In the genomic region with DNA sequence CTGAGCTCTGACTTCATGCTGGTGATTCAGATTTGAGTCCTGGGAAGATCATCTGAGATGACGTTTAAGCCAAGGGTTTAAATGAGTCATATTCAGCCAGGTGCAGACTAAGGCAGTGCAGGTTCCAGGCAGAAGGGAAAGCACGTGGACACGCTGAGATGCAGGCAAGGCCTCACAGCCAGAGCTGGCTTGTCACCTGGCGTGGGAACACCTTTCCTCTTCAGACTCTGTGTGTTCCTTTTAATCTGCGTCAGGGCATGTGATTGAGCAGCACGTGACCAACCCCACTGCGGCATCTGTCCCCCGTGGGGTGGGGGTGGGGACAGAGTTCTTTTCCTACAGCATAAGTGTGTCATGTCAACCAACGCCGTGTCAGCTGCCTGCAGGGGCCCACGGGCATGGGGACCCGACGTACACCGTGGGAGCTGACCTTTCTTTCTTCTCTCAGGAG, we compare ENCODE assay signal across 9 cellular contexts. TPM values are rescaled to one million over a fixed set of nuclear protein-coding genes. Genes with fewer than 3 reads are reported as not detected.
DNase-seq lines count a peak whose midpoint lies in the region; ATAC-seq and TF ChIP-seq lines count a peak whose summit lies in the region.
"Had no signal": no experiment of that assay in that cellular context is flagged by ENCODE, and none has a peak within 500 bp of the region (broad histone marks: within the 10 kb centered on the region; RNA-seq: fewer than 3 reads in every experiment).

No MANE protein-coding gene starts in this region.

- H3K9me3 ChIP-seq in mammary epithelial cell (replicated peaks; ENCODE audit: insufficient read depth, low read length): no peaks in the 10 kb centered on the region

- H3K27ac ChIP-seq in mammary epithelial cell (ENCODE audit: insufficient read depth, low read depth, low read length) (peak overlapping the region; percentile 13), substantia nigra (ENCODE audit: low read depth, low read length, poor library complexity, severe bottlenecking) (peak overlapping the region; percentile 92)

- no TSS peak for BruUV-seq in mammary epithelial cell (replicated peaks; lab: Mats Ljungman, UMichigan)

- H3K9me3 Mint-ChIP-seq in activated naive CD8-positive, alpha-beta T cell treated with anti-CD3 and anti-CD28 coated beads, Interleukin-2, amount 10 ng/mL, durations not matched to agents 7 days and 5 days: no peaks in the 10 kb centered on the region
- H3K9me3 Mint-ChIP-seq in activated naive CD8-positive, alpha-beta T cell treated with anti-CD3 and anti-CD28 coated beads for 36 hours: no peaks in the 10 kb centered on the region

- H3K79me2 ChIP-seq in mammary epithelial cell (ENCODE audit: insufficient read depth, low read length): peaks cover 8% of the 10 kb centered on the region

- H3K9ac ChIP-seq in mammary epithelial cell (ENCODE audit: insufficient read depth, low read length): no peak overlapping the region

- dilution Hi-C loops in mammary epithelial cell (cut with HindIII; ENCODE audit: low sequenced_read_pairs): loop anchor here (5.0 kb wide), 1 partner anchor 49 kb away; the partner anchor contains the start of gene GTPBP4

- peaks cover 15% of the 10 kb centered on the region for H3K36me3 Mint-ChIP-seq in activated naive CD8-positive, alpha-beta T cell treated with anti-CD3 and anti-CD28 coated beads, Interleukin-2, amount 10 ng/mL, durations not matched to agents 7 days and 5 days
- H3K36me3 Mint-ChIP-seq in activated naive CD8-positive, alpha-beta T cell treated with anti-CD3 and anti-CD28 coated beads for 36 hours: peaks cover 13% of the 10 kb centered on the region

- H4K20me1 ChIP-seq in mammary epithelial cell (ENCODE audit: insufficient read depth, low read length): no peaks in the 10 kb centered on the region

- no peak overlapping the region for H3K4me2 ChIP-seq in mammary epithelial cell (ENCODE audit: insufficient read depth, low read depth, low read length)

- no peak overlapping the region for H2AFZ ChIP-seq in mammary epithelial cell (ENCODE audit: low read depth, low read length)

- POLR2A ChIA-PET in activated naive CD8-positive, alpha-beta T cell treated with anti-CD3 and anti-CD28 coated beads, Interleukin-2, amount 10 ng/mL, durations not matched to agents 7 days and 5 days (lab: Charles Lee): interaction anchor here (0.9 kb wide), 1 partner anchor 59 kb away, joined by 3 read pairs; no protein-coding TSS in a partner anchor

- H3K4me3 Mint-ChIP-seq in activated naive CD8-positive, alpha-beta T cell treated with anti-CD3 and anti-CD28 coated beads, Interleukin-2, amount 10 ng/mL, durations not matched to agents 7 days and 5 days: no peak overlapping the region
- H3K4me3 Mint-ChIP-seq in activated naive CD8-positive, alpha-beta T cell treated with anti-CD3 and anti-CD28 coated beads for 36 hours: no peak overlapping the region

- H3K27me3 Mint-ChIP-seq in activated naive CD8-positive, alpha-beta T cell treated with anti-CD3 and anti-CD28 coated beads, Interleukin-2, amount 10 ng/mL, durations not matched to agents 7 days and 5 days: no peaks in the 10 kb centered on the region
- H3K27me3 Mint-ChIP-seq in activated naive CD8-positive, alpha-beta T cell treated with anti-CD3 and anti-CD28 coated beads for 36 hours: no peaks in the 10 kb centered on the region

- CTCF ChIA-PET in mammary epithelial cell (lab: Charles Lee; ENCODE audit: low non-redundant PET): interaction anchor here (0.6 kb wide), 1 partner anchor 459 kb away, joined by 4 read pairs; no protein-coding TSS in a partner anchor

- H3K4me1 Mint-ChIP-seq in activated naive CD8-positive, alpha-beta T cell treated with anti-CD3 and anti-CD28 coated beads, Interleukin-2, amount 10 ng/mL, durations not matched to agents 7 days and 5 days: peaks cover 6% of the 10 kb centered on the region
- peaks cover 5% of the 10 kb centered on the region for H3K4me1 Mint-ChIP-seq in activated naive CD8-positive, alpha-beta T cell treated with anti-CD3 and anti-CD28 coated beads for 36 hours

- ATAC-seq in activated naive CD8-positive, alpha-beta T cell treated with anti-CD3 and anti-CD28 coated beads, Interleukin-2, amount 10 ng/mL, durations not matched to agents 7 days and 5 days (ENCODE audit: low read depth): no peak
- ATAC-seq in HG03342 (IDR thresholded peaks at IDR 0.05; ENCODE audit: unreplicated experiment): peak; percentile 65

- H3K4me3 ChIP-seq in mammary epithelial cell (replicated peaks in 1 of 3; ENCODE audit: insufficient read depth in 1 of 3, low read depth in 2 of 3, low read length in 3 of 3): no peak overlapping the region

- in situ Hi-C loops in mammary epithelial cell (cut with MboI; ENCODE audit: low sequenced_read_pairs in 2 of 2): no loop called here

- TF ChIP-seq CTCF in mammary epithelial cell (conservative IDR thresholded peaks at IDR 0.05 in 1 of 2, IDR thresholded peaks at IDR 0.05 in 1 of 2; ENCODE audit: extremely low read depth in 1 of 2, insufficient read depth in 1 of 2, low read depth in 1 of 2, low read length in 2 of 2): no peak

- H3K36me3 ChIP-seq in mammary epithelial cell (ENCODE audit: insufficient read depth, low read length): peaks cover 10% of the 10 kb centered on the region

- WGBS in mammary epithelial cell (ENCODE audit: low coverage, missing lambda C conversion rate): 63% methylated on average over 12 of the region's 14 CpGs

- H3K27me3 ChIP-seq in mammary epithelial cell (ENCODE audit: insufficient read depth, low read length): no peaks in the 10 kb centered on the region

- intact Hi-C loops in mammary epithelial cell (cut with micrococcal nuclease): loop anchor here (1.0 kb wide), 1 partner anchor 8 kb away; no protein-coding TSS in a partner anchor

- no peak for DNase-seq in activated naive CD8-positive, alpha-beta T cell treated with anti-CD3 and anti-CD28 coated beads, Interleukin-2, amount 10 ng/mL, durations not matched to agents 7 days and 5 days
- no peak for DNase-seq in activated naive CD8-positive, alpha-beta T cell treated with anti-CD3 and anti-CD28 coated beads for 36 hours
- peak; percentile 93 for DNase-seq in mammary epithelial cell
- peak in 1 of 49 donors; percentile 41 for DNase-seq in substantia nigra (lab: John Stamatoyannopoulos, UW)
- DNase-seq in islet precursor cell: no peak
- no peak for DNase-seq in NCI-H146 (lab: John Stamatoyannopoulos, UW)
- no peak for DNase-seq in HuH-7 (ENCODE audit: low spot score)

- H3K4me1 ChIP-seq in mammary epithelial cell (ENCODE audit: insufficient read depth, low read length): peaks cover 17% of the 10 kb centered on the region

- peak overlapping the region; percentile 49 for H3K27ac Mint-ChIP-seq in activated naive CD8-positive, alpha-beta T cell treated with anti-CD3 and anti-CD28 coated beads, Interleukin-2, amount 10 ng/mL, durations not matched to agents 7 days and 5 days
- H3K27ac Mint-ChIP-seq in activated naive CD8-positive, alpha-beta T cell treated with anti-CD3 and anti-CD28 coated beads for 36 hours: no peak overlapping the region

RNA-seq across cellular contexts. Expression of gene IDI2, which starts 10.7 kb away (rescaled TPM):
- not detected for total RNA-seq in activated naive CD8-positive, alpha-beta T cell treated with anti-CD3 and anti-CD28 coated beads, Interleukin-2, amount 10 ng/mL, durations not matched to agents 7 days and 5 days
- not detected for total RNA-seq in activated naive CD8-positive, alpha-beta T cell treated with anti-CD3 and anti-CD28 coated beads for 36 hours
- total RNA-seq in mammary epithelial cell: not detected
- not detected for polyA plus RNA-seq in mammary epithelial cell
- not detected for polyA minus RNA-seq in mammary epithelial cell
- total RNA-seq: T-helper 1 cell treated with Interleukin-12 subunit alpha and Interleukin-12 subunit beta and Interleukin-4 antibody, amounts not matched to agents 30 ng/mL and 1 ng/mL, for 36 hours had no signal

RNA-seq across cellular contexts. Expression of gene IDI1, which starts 12.6 kb away (rescaled TPM):
- 10 to 100 TPM; 53.8 to 57.6 TPM for total RNA-seq in activated naive CD8-positive, alpha-beta T cell treated with anti-CD3 and anti-CD28 coated beads, Interleukin-2, amount 10 ng/mL, durations not matched to agents 7 days and 5 days
- total RNA-seq in activated naive CD8-positive, alpha-beta T cell treated with anti-CD3 and anti-CD28 coated beads for 36 hours: 10 to 100 TPM; 68.1 to 68.7 TPM
- 10 to 100 TPM; 54.2 to 80.3 TPM for total RNA-seq in mammary epithelial cell
- polyA plus RNA-seq in mammary epithelial cell: 88.3 TPM
- 62.7 TPM for polyA minus RNA-seq in mammary epithelial cell

RNA-seq across cellular contexts. Expression of gene WDR37, which starts 19.8 kb away (rescaled TPM):
- 10 to 100 TPM; 30.4 to 34.4 TPM for total RNA-seq in activated naive CD8-positive, alpha-beta T cell treated with anti-CD3 and anti-CD28 coated beads, Interleukin-2, amount 10 ng/mL, durations not matched to agents 7 days and 5 days
- total RNA-seq in activated naive CD8-positive, alpha-beta T cell treated with anti-CD3 and anti-CD28 coated beads for 36 hours: 10 to 100 TPM; 14.0 to 14.2 TPM
- total RNA-seq in mammary epithelial cell: 10 to 100 TPM; 17.3 to 25.0 TPM
- polyA plus RNA-seq in mammary epithelial cell: 15.6 TPM
- 18.0 TPM for polyA minus RNA-seq in mammary epithelial cell

RNA-seq across cellular contexts. Expression of gene GTPBP4, which starts 48.1 kb away (rescaled TPM):
- 10 to 100 TPM; 58.6 to 61.1 TPM for total RNA-seq in activated naive CD8-positive, alpha-beta T cell treated with anti-CD3 and anti-CD28 coated beads, Interleukin-2, amount 10 ng/mL, durations not matched to agents 7 days and 5 days
- 100 to 1,000 TPM; 158 to 163 TPM for total RNA-seq in activated naive CD8-positive, alpha-beta T cell treated with anti-CD3 and anti-CD28 coated beads for 36 hours
- 100 to 1,000 TPM in 1 of 2 donors, 10 to 100 TPM in 1; 31.0 to 114 TPM for total RNA-seq in mammary epithelial cell
- polyA plus RNA-seq in mammary epithelial cell: 33.8 TPM
- polyA minus RNA-seq in mammary epithelial cell: 36.4 TPM
